ENCODE assay signal across 8 cellular contexts in the genomic region with DNA sequence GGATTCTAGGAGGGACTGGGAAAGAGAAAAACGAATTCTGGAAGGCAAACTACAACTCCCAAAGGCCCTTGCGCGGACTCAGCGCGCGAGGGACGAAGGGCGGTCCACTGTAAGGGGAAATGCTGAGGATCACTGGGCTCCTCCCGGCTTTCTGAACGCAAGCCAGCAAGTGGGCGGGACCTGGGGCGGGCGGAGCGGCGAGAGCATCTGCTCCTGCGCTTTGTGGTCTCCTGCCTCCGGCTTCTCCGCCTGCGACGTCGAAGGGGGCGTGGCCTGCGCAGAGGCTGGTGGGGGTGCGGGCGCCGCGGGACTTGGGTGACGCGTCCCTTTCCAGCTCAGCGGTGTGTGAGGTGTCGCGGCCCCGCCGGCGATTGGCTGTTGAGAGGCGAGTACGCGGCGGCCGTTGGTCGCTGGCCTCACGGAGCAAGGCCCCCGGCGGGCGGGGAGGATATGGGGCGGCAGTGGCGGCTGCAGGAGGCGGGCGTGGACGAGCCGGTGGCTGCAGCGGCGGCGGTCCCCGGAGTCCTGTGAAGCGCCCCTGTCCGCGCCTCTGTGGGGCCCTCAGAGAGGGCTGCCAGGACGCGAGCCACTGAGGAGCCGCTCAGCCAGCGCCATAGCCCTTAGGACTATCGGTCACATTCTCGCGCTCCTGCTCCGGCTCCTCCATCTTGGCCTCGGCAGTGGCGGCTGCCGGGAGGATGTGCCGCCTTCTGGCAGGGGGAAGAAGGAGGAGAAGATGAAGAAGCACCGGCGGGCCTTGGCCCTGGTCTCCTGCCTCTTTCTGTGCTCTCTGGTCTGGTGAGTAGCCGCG. TPM values are rescaled to one million over a fixed set of nuclear protein-coding genes. Genes with fewer than 3 reads are reported as not detected.
DNase-seq lines count a peak whose midpoint lies in the region; ATAC-seq lines count a peak whose summit lies in the region.

A gene with protein sequence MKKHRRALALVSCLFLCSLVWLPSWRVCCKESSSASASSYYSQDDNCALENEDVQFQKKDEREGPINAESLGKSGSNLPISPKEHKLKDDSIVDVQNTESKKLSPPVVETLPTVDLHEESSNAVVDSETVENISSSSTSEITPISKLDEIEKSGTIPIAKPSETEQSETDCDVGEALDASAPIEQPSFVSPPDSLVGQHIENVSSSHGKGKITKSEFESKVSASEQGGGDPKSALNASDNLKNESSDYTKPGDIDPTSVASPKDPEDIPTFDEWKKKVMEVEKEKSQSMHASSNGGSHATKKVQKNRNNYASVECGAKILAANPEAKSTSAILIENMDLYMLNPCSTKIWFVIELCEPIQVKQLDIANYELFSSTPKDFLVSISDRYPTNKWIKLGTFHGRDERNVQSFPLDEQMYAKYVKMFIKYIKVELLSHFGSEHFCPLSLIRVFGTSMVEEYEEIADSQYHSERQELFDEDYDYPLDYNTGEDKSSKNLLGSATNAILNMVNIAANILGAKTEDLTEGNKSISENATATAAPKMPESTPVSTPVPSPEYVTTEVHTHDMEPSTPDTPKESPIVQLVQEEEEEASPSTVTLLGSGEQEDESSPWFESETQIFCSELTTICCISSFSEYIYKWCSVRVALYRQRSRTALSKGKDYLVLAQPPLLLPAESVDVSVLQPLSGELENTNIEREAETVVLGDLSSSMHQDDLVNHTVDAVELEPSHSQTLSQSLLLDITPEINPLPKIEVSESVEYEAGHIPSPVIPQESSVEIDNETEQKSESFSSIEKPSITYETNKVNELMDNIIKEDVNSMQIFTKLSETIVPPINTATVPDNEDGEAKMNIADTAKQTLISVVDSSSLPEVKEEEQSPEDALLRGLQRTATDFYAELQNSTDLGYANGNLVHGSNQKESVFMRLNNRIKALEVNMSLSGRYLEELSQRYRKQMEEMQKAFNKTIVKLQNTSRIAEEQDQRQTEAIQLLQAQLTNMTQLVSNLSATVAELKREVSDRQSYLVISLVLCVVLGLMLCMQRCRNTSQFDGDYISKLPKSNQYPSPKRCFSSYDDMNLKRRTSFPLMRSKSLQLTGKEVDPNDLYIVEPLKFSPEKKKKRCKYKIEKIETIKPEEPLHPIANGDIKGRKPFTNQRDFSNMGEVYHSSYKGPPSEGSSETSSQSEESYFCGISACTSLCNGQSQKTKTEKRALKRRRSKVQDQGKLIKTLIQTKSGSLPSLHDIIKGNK (N-terminal part only) (plus strand): TSS at position 451 of the 811 bp plus-strand sequence. CDS start 286 bp downstream, at position 737.

- peaks cover 2% of the 10 kb centered on the region for H3K27me3 Mint-ChIP-seq in IgD-negative memory B cell

- peaks cover 4% of the 10 kb centered on the region for H3K36me3 Mint-ChIP-seq in IgD-negative memory B cell

- H3K9me3 Mint-ChIP-seq in IgD-negative memory B cell = no peaks in the 10 kb centered on the region

- no peaks in the 10 kb centered on the region for H3K9me3 ChIP-seq in mononuclear cell (ENCODE audit: low read depth, low read length)

- H3K4me1 ChIP-seq in mononuclear cell (ENCODE audit: insufficient read depth, low read length) = peaks cover 33% of the 10 kb centered on the region

- peak within 1 kb of the TSS; percentile 88 for H3K4me3 ChIP-seq in mononuclear cell (ENCODE audit: low read length)

- H3K27me3 ChIP-seq in mononuclear cell (ENCODE audit: insufficient read depth, low read length) = peaks cover 3% of the 10 kb centered on the region

- peaks cover 14 to 44% (median 26%) of the 10 kb centered on the region in 3 donors for H3K4me1 Mint-ChIP-seq in IgD-negative memory B cell

- peak within 1 kb of the TSS; percentile 86 to 100 (median 98) for H3K4me3 Mint-ChIP-seq in IgD-negative memory B cell

- ATAC-seq in GM21528 (IDR thresholded peaks at IDR 0.05; ENCODE audit: low FRiP score, unreplicated experiment) = peak; percentile 89

- H3K27ac Mint-ChIP-seq in IgD-negative memory B cell = peak within 1 kb of the TSS; percentile 86 to 100 (median 98)

- DNase-seq in DMS 273 (lab: John Stamatoyannopoulos, UW; ENCODE audit: unreplicated experiment) = peak; percentile 100
- peak; percentile 100 for DNase-seq in OCI-M1 (lab: John Stamatoyannopoulos, UW)
- DNase-seq in activated T-cell treated with anti-CD3 and anti-CD28 coated beads for 24 hours (ENCODE audit: low read depth) = peak; percentile 99
- peak; percentile 95 for DNase-seq in epidermal melanocyte (ENCODE audit: insufficient read length, low spot score)
- DNase-seq in stimulated activated CD8-positive, alpha-beta memory T cell treated with anti-CD3 and anti-CD28 coated beads, Interleukin-4, amount 100 ng/mL, for 1 hour (ENCODE audit: low read depth in 2 of 2, low spot score in 1 of 2) = peak; percentile 99

RNA-seq across cellular contexts. Expression of the gene that starts here (rescaled TPM):
- 13.3 TPM for polyA plus RNA-seq in IgD-negative memory B cell
- 144 TPM for total RNA-seq in mononuclear cell

Comparison
In these comparisons a context has a peak if more than half of its experiments do, and no peak if none do; other contexts are left out.
1. Peak in every context shown above with its lines: DNase-seq, ATAC-seq and H3K4me3 ChIP-seq.